1 cellular context compared by ENCODE assay signal in genomic region chr15:72636519-72637282, GRCh38.
A peak's percentile ranks its signal among the peaks of the same experiment; 100 is the strongest.
TF ChIP-seq lines count a peak whose summit lies in the region.

No MANE protein-coding gene starts in this region.

TF ChIP-seq in GM12878, 131 proteins besides CTCF, POLR2A, EP300 and RAD21:
- peak; percentile 19 for TF ChIP-seq USF1 (IDR thresholded peaks at IDR 0.05; ENCODE audit: borderline replicate concordance, extremely low read length, insufficient read depth, low read depth, low read length)
